Comparison of ENCODE assay signal across 27 cellular contexts in genomic region chr5:160547061-160547460, GRCh38.
"Had no signal": no experiment of that assay in that cellular context is flagged by ENCODE, and none has a peak within 500 bp of the region (broad histone marks: within the 10 kb centered on the region; RNA-seq: fewer than 3 reads in every experiment).

No MANE protein-coding gene starts in this region.

- ATAC-seq: activated CD4-positive, CD25-positive, alpha-beta regulatory T cell treated with anti-CD3 and anti-CD28 coated beads, Interleukin-2, amount 50 U/mL, for 24 hours; activated CD8-positive, alpha-beta T cell treated with anti-CD3 and anti-CD28 coated beads for 36 hours had no signal

- H3K27me3 Mint-ChIP-seq: activated CD4-positive, alpha-beta T cell treated with anti-CD3 and anti-CD28 coated beads, Interleukin-2, amount 10 ng/mL, durations not matched to agents 24 days and 14 days had no signal

- H3K4me3 Mint-ChIP-seq: activated CD4-positive, alpha-beta T cell treated with anti-CD3 and anti-CD28 coated beads, Interleukin-2, amount 10 ng/mL, durations not matched to agents 24 days and 14 days; activated CD8-positive, alpha-beta T cell treated with anti-CD3 and anti-CD28 coated beads for 36 hours; activated naive CD4-positive, alpha-beta T cell treated with anti-CD3 and anti-CD28 coated beads, Interleukin-2, amount 50 U/mL, for 24 hours; T-helper 1 cell treated with Interleukin-12 subunit alpha and Interleukin-12 subunit beta and Interleukin-4 antibody, amounts not matched to agents 30 μg/mL and 1 μg/mL, for 36 hours had no signal

- H3K36me3 Mint-ChIP-seq: activated naive CD4-positive, alpha-beta T cell treated with anti-CD3 and anti-CD28 coated beads, Interleukin-2, amount 50 U/mL, for 24 hours had no signal

- DNase-seq: activated CD4-positive, alpha-beta T cell treated with anti-CD3 and anti-CD28 coated beads, Interleukin-2, amount 10 ng/mL, durations not matched to agents 24 days and 14 days; activated CD8-positive, alpha-beta memory T cell treated with anti-CD3 and anti-CD28 coated beads, Interleukin-2, amount 50 U/mL, for 48 hours; activated CD8-positive, alpha-beta T cell treated with anti-CD3 and anti-CD28 coated beads for 36 hours; activated effector memory CD4-positive, alpha-beta T cell treated with Interleukin-2 at 50 U/mL for 16 hours; activated naive CD4-positive, alpha-beta T cell; activated T-cell treated with anti-CD3 and anti-CD28 coated beads, Interleukin-2, amount 50 U/mL, for 48 hours; amygdala; brain microvascular endothelial cell; caudate nucleus; colonic mucosa; MM.1S; NCI-H1105; NCI-H1436; NCI-H1694 treated with DMSO at 0.1 percent for 48 hours; NCI-H2029 treated with DMSO at 0.1 percent for 48 hours; NCI-H345; NCI-H510A; NCI-H526 treated with DMSO at 0.1 percent for 48 hours; NCI-H82; Right ventricle myocardium superior; SJCRH30; SK-N-SH; SW 1271 had no signal

- H3K4me3 ChIP-seq: colonic mucosa, SJCRH30 had no signal

- H3K27me3 ChIP-seq: brain microvascular endothelial cell, colonic mucosa, SJCRH30 had no signal

- H3K9me3 Mint-ChIP-seq: activated naive CD4-positive, alpha-beta T cell treated with anti-CD3 and anti-CD28 coated beads, Interleukin-2, amount 50 U/mL, for 24 hours; T-helper 1 cell treated with Interleukin-12 subunit alpha and Interleukin-12 subunit beta and Interleukin-4 antibody, amounts not matched to agents 30 μg/mL and 1 μg/mL, for 36 hours had no signal

- H3K36me3 ChIP-seq: brain microvascular endothelial cell, colonic mucosa, SJCRH30 had no signal

- H3K27ac Mint-ChIP-seq: activated CD4-positive, alpha-beta T cell treated with anti-CD3 and anti-CD28 coated beads, Interleukin-2, amount 10 ng/mL, durations not matched to agents 24 days and 14 days; activated CD8-positive, alpha-beta T cell treated with anti-CD3 and anti-CD28 coated beads for 36 hours; activated naive CD4-positive, alpha-beta T cell treated with anti-CD3 and anti-CD28 coated beads, Interleukin-2, amount 50 U/mL, for 24 hours; T-helper 1 cell treated with Interleukin-12 subunit alpha and Interleukin-12 subunit beta and Interleukin-4 antibody, amounts not matched to agents 30 μg/mL and 1 μg/mL, for 36 hours had no signal

- FAIRE-seq: astrocyte had no signal
